ENCODE assay signal across 11 cellular contexts in genomic region chr3:186360779-186361178, GRCh38. TPM values are rescaled to one million over a fixed set of nuclear protein-coding genes. Genes with fewer than 3 reads are reported as not detected.
A peak's percentile ranks its signal among the peaks of the same experiment; 100 is the strongest.
DNase-seq lines count a peak whose midpoint lies in the region; ATAC-seq and TF ChIP-seq lines count a peak whose summit lies in the region.
"Had no signal": no experiment of that assay in that cellular context is flagged by ENCODE, and none has a peak within 500 bp of the region (broad histone marks: within the 10 kb centered on the region; RNA-seq: fewer than 3 reads in every experiment).

No MANE protein-coding gene starts in this region.

- intact Hi-C loops in Right ventricle myocardium superior (cut with DNase I), result no loop called here

- H3K27ac Mint-ChIP-seq in neural progenitor cell, result no peak overlapping the region

- peak; percentile 41 for DNase-seq in BE2C
- peak; percentile 37 to 74 for DNase-seq in NCI-H524 (lab: John Stamatoyannopoulos, UW)
- peak; percentile 69 for DNase-seq in Right ventricle myocardium superior
- DNase-seq in neural progenitor cell (ENCODE audit: low spot score), result peak; percentile 70
- DNase-seq in activated CD8-positive, alpha-beta memory T cell treated with anti-CD3 and anti-CD28 coated beads, Interleukin-2, amount 50 U/mL, for 4 hours, result no peak
- no peak for DNase-seq in activated CD4-positive, CD25-positive, alpha-beta regulatory T cell treated with anti-CD3 and anti-CD28 coated beads, Interleukin-2, amount 50 U/mL, for 72 hours
- DNase-seq in GM19240 (ENCODE audit: insufficient read length, low spot score), result no peak
- no peak for DNase-seq in inferior parietal cortex (ENCODE audit: extremely low spot score)
- DNase-seq: Calu3, occipital lobe, PC-9 had no signal

- peak overlapping the region; percentile 61 for H3K4me3 ChIP-seq in BE2C (ENCODE audit: low read depth, low read length)
- peak overlapping the region; percentile 63 for H3K4me3 ChIP-seq in neural progenitor cell
- H3K4me3 ChIP-seq: PC-9 had no signal

- H3K9me3 Mint-ChIP-seq in neural progenitor cell, result no peaks in the 10 kb centered on the region

- no peaks in the 10 kb centered on the region for H3K9me3 ChIP-seq in BE2C
- no peaks in the 10 kb centered on the region for H3K9me3 ChIP-seq in neural progenitor cell (ENCODE audit: low read depth)

- no peaks in the 10 kb centered on the region for H3K79me2 ChIP-seq in neural progenitor cell (ENCODE audit: low read depth)

- H4K20me1 ChIP-seq in neural progenitor cell (ENCODE audit: low read depth), result peaks cover 11% of the 10 kb centered on the region

- H2AFZ ChIP-seq in neural progenitor cell (replicated peaks), result no peak overlapping the region
- H2AFZ ChIP-seq: PC-9 had no signal

- H3K36me3 ChIP-seq in BE2C (no peaks in the 10 kb centered on the region), neural progenitor cell (no peaks in the 10 kb centered on the region)

- H3K4me1 Mint-ChIP-seq in neural progenitor cell, result peaks cover 15% of the 10 kb centered on the region

- peaks cover 3% of the 10 kb centered on the region for H3F3A ChIP-seq in neural progenitor cell (ENCODE audit: low read depth)

- H3K4me1 ChIP-seq in BE2C, result no peaks in the 10 kb centered on the region; the same call in 1 of the 2 replicates
- H3K4me1 ChIP-seq in neural progenitor cell, result peaks cover 16% of the 10 kb centered on the region

- H3K27me3 Mint-ChIP-seq in neural progenitor cell (ENCODE audit: insufficient read depth, low read depth), result peaks cover 34% of the 10 kb centered on the region

- ATAC-seq in Right ventricle myocardium superior (ENCODE audit: poor library complexity), result peak; percentile 66

- no peak overlapping the region for H3K9ac ChIP-seq in neural progenitor cell

- TF ChIP-seq CTCF in BE2C (IDR thresholded peaks at IDR 0.05; ENCODE audit: low read depth, low read length) (0 out of 2 replicates have a peak, but pooled peaks have one; percentile 5), neural progenitor cell (IDR thresholded peaks at IDR 0.05) (no peak)

- H3K36me3 Mint-ChIP-seq in neural progenitor cell, result no peaks in the 10 kb centered on the region

- H3K4me2 ChIP-seq in neural progenitor cell, result peak overlapping the region; percentile 99
- H3K4me2 ChIP-seq: PC-9 had no signal

- H3K27me3 ChIP-seq in BE2C (peaks cover 21% of the 10 kb centered on the region), neural progenitor cell (peaks cover 90% of the 10 kb centered on the region)

- peak overlapping the region; percentile 85 for H3K4me3 Mint-ChIP-seq in neural progenitor cell

- H3K27ac ChIP-seq in neural progenitor cell, result no peak overlapping the region
- H3K27ac ChIP-seq: PC-9 had no signal

RNA-seq across cellular contexts. Expression of gene DGKG, which starts 1.3 kb away (rescaled TPM):
- 4.5 TPM for polyA plus RNA-seq in BE2C (2012; ENCODE audit: insufficient read depth, insufficient read length, low read depth)
- total RNA-seq in Right ventricle myocardium superior (30.8 TPM), neural progenitor cell (ENCODE audit: low replicate concordance) (0.22 and 0.37 TPM in 2 replicates)

Comparison
In these comparisons a context has a peak if more than half of its experiments do, and no peak if none do; other contexts are left out.
1. DNase-seq: peak in BE2C (single experiment), NCI-H524 (2 of 2), Right ventricle myocardium superior (single experiment) and neural progenitor cell (single experiment); none in activated CD8-positive, alpha-beta memory T cell treated with anti-CD3 and anti-CD28 coated beads, Interleukin-2, amount 50 U/mL, for 4 hours (single experiment), activated CD4-positive, CD25-positive, alpha-beta regulatory T cell treated with anti-CD3 and anti-CD28 coated beads, Interleukin-2, amount 50 U/mL, for 72 hours (single experiment), GM19240 (single experiment) and inferior parietal cortex (single experiment).
2. RNA of gene DGKG, which starts 1.3 kb away (total RNA-seq): 30.8 TPM in Right ventricle myocardium superior (single experiment); 0.22 to 0.37 TPM in neural progenitor cell; every median in the first group is over 10 times any median in the second.